Comparison of ENCODE assay signal across 25 cellular contexts in genomic region chr4:121811122-121811521, GRCh38. TPM values are rescaled to one million over a fixed set of nuclear protein-coding genes. Genes with fewer than 3 reads are reported as not detected.
"Had no signal": no experiment of that assay in that cellular context is flagged by ENCODE, and none has a peak within 500 bp of the region (broad histone marks: within the 10 kb centered on the region; RNA-seq: fewer than 3 reads in every experiment).

No MANE protein-coding gene starts in this region.

- H3K4me3 Mint-ChIP-seq: activated T-helper 17 cell treated with anti-CD3 and anti-CD28 coated beads, Interleukin-2, amount 50 U/mL, for 72 hours; naive thymus-derived CD4-positive, alpha-beta T cell; stimulated activated naive B cell treated with anti-CD40 and anti-IgM and Interleukin-4, amounts not matched to agents 10 μg/mL and 1 μg/mL and 100 μg/mL, for 72 hours; type B pancreatic cell had no signal

- H3K27me3 Mint-ChIP-seq: activated T-helper 17 cell treated with anti-CD3 and anti-CD28 coated beads, Interleukin-2, amount 50 U/mL, for 72 hours; naive thymus-derived CD4-positive, alpha-beta T cell; stimulated activated naive B cell treated with anti-CD40 and anti-IgM and Interleukin-4, amounts not matched to agents 10 μg/mL and 1 μg/mL and 100 μg/mL, for 72 hours; type B pancreatic cell had no signal

- H3K9me3 Mint-ChIP-seq: activated T-helper 17 cell treated with anti-CD3 and anti-CD28 coated beads, Interleukin-2, amount 50 U/mL, for 72 hours; naive thymus-derived CD4-positive, alpha-beta T cell; stimulated activated naive B cell treated with anti-CD40 and anti-IgM and Interleukin-4, amounts not matched to agents 10 μg/mL and 1 μg/mL and 100 μg/mL, for 72 hours; type B pancreatic cell had no signal

- DNase-seq: activated CD4-positive, CD25-positive, alpha-beta regulatory T cell treated with anti-CD3 and anti-CD28 coated beads, Interleukin-2, amount 50 U/mL, for 72 hours; activated naive CD4-positive, alpha-beta T cell treated with Interleukin-2 at 50 U/mL for 16 hours; anterior cingulate cortex; body of pancreas; dermis blood vessel endothelial cell; effector CD8-positive, alpha-beta T cell; hippocampal formation; left ventricle myocardium inferior; naive thymus-derived CD4-positive, alpha-beta T cell; retina; sigmoid colon; stimulated activated CD4-positive, alpha-beta T cell treated with anti-CD3 and anti-CD28 coated beads, Interleukin-15, amount 100 ng/mL, for 24 hours; stimulated activated naive B cell treated with anti-CD40 and anti-IgM and Interleukin-4, amounts not matched to agents 10 μg/mL and 1 μg/mL and 100 μg/mL, for 72 hours; SW 1271; WERI-Rb-1 had no signal

- H3K27ac ChIP-seq: body of pancreas, cardiac muscle cell, left ventricle myocardium inferior, sigmoid colon, thoracic aorta, vagina, WERI-Rb-1 had no signal

- H3K27me3 ChIP-seq: body of pancreas, cardiac muscle cell, sigmoid colon, vagina had no signal

- H3K4me1 ChIP-seq: body of pancreas, left ventricle myocardium inferior, sigmoid colon, vagina had no signal

- H3K4me3 ChIP-seq: body of pancreas, cardiac muscle cell, left ventricle myocardium inferior, sigmoid colon, smooth muscle cell, thoracic aorta, vagina had no signal

- H3K27ac Mint-ChIP-seq: activated T-helper 17 cell treated with anti-CD3 and anti-CD28 coated beads, Interleukin-2, amount 50 U/mL, for 72 hours; stimulated activated naive B cell treated with anti-CD40 and anti-IgM and Interleukin-4, amounts not matched to agents 10 μg/mL and 1 μg/mL and 100 μg/mL, for 72 hours; type B pancreatic cell had no signal

- H3K4me2 ChIP-seq: smooth muscle cell had no signal

- ATAC-seq: activated T-helper 17 cell treated with anti-CD3 and anti-CD28 coated beads, Interleukin-2, amount 50 U/mL, for 72 hours; body of pancreas; esophagus mucosa; naive thymus-derived CD4-positive, alpha-beta T cell; stimulated activated naive B cell treated with anti-CD40 and anti-IgM and Interleukin-4, amounts not matched to agents 10 μg/mL and 1 μg/mL and 100 μg/mL, for 72 hours had no signal

- FAIRE-seq: endothelial cell of umbilical vein had no signal

- H3K9me3 ChIP-seq: body of pancreas, left ventricle myocardium inferior, sigmoid colon, thoracic aorta, vagina had no signal

- H3K4me1 Mint-ChIP-seq: activated T-helper 17 cell treated with anti-CD3 and anti-CD28 coated beads, Interleukin-2, amount 50 U/mL, for 72 hours; stimulated activated naive B cell treated with anti-CD40 and anti-IgM and Interleukin-4, amounts not matched to agents 10 μg/mL and 1 μg/mL and 100 μg/mL, for 72 hours had no signal

RNA-seq across cellular contexts. Expression of gene SMIM43, which starts 46.2 kb away (rescaled TPM):
- total RNA-seq: body of pancreas; cardiac muscle cell; endothelial cell of umbilical vein; esophagus mucosa; left ventricle myocardium inferior; naive thymus-derived CD4-positive, alpha-beta T cell; posterior vena cava; smooth muscle cell; T-helper 2 cell treated with Interferon-gamma antibody and Interleukin-4, amounts not matched to agents 100 ng/mL and 5 ng/mL, for 36 hours; thoracic aorta; vagina had no signal
- polyA plus RNA-seq: cardiac muscle cell; naive thymus-derived CD4-positive, alpha-beta T cell; smooth muscle cell had no signal
